ENCODE assay signal across 9 cellular contexts in the genomic region with DNA sequence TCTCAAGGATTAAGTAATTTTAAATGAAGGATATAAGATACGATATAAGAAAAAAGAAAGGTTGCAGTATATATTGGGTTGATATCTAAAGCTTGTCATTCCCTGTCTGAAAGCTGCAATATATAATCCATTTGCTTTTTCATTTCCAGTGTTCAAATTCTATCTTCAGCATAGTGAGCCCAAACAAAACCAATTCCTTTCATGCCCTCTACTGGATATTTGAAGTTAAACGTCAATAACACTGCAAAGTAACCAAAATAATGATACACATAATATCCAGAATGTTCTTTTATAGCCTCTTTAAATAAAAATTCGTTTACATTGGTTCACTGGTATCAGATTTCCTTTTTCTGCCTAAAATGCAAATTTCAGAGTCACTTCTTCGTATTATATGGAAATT.
DNase-seq lines count a peak whose midpoint lies in the region; TF ChIP-seq lines count a peak whose summit lies in the region.
"Had no signal": no experiment of that assay in that cellular context is flagged by ENCODE, and none has a peak within 500 bp of the region (broad histone marks: within the 10 kb centered on the region; RNA-seq: fewer than 3 reads in every experiment).

No MANE protein-coding gene starts in this region.

- H3K27ac ChIP-seq in effector memory CD4-positive, alpha-beta T cell (ENCODE audit: insufficient read depth, low read length, poor library complexity, severe bottlenecking), result no peak overlapping the region

- no peaks in the 10 kb centered on the region for H3K9me3 ChIP-seq in HAP-1
- H3K9me3 ChIP-seq in effector memory CD4-positive, alpha-beta T cell (ENCODE audit: control insufficient read depth, low read length), result no peaks in the 10 kb centered on the region

- no peak overlapping the region for H3K4me3 ChIP-seq in LNCaP clone FGC (ENCODE audit: low read depth, low read length)
- no peak overlapping the region for H3K4me3 ChIP-seq in astrocyte of the spinal cord (ENCODE audit: low read depth, low read length)
- no peak overlapping the region for H3K4me3 ChIP-seq in HAP-1
- no peak overlapping the region for H3K4me3 ChIP-seq in effector memory CD4-positive, alpha-beta T cell (ENCODE audit: insufficient read depth, low read depth, low read length, poor library complexity, severe bottlenecking)

- H3K4me1 ChIP-seq in HAP-1, result no peaks in the 10 kb centered on the region
- H3K4me1 ChIP-seq in effector memory CD4-positive, alpha-beta T cell (ENCODE audit: control insufficient read depth, insufficient read depth, low read length, poor library complexity, severe bottlenecking), result no peaks in the 10 kb centered on the region

- DNase-seq in EH (ENCODE audit: low read depth), result peak; percentile 48
- DNase-seq in LNCaP clone FGC (ENCODE audit: low read depth), result no peak
- peak; percentile 35 for DNase-seq in astrocyte of the spinal cord (ENCODE audit: low read depth, low spot score)
- peak; percentile 32 for DNase-seq in midbrain (lab: John Stamatoyannopoulos, UW)
- no peak for DNase-seq in activated T-cell treated with anti-CD3 and anti-CD28 coated beads, Interleukin-2, amount 50 U/mL, for 1 hour
- DNase-seq in HAP-1 (ENCODE audit: low spot score in 2 of 2), result no peak
- DNase-seq in activated gamma-delta T cell treated with Interleukin-2 at 50 U/mL for 16 hours, result no peak
- no peak for DNase-seq in effector memory CD4-positive, alpha-beta T cell
- DNase-seq: activated CD4-positive, CD25-positive, alpha-beta regulatory T cell treated with anti-CD3 and anti-CD28 coated beads, Interleukin-2, amount 50 U/mL, for 72 hours had no signal

- peaks cover 3% of the 10 kb centered on the region; the same call in 1 of the 2 replicates for H3K27me3 ChIP-seq in HAP-1 (ENCODE audit: low read depth)
- H3K27me3 ChIP-seq in effector memory CD4-positive, alpha-beta T cell (replicated peaks; ENCODE audit: control insufficient read depth, insufficient read depth, low read length, poor library complexity, severe bottlenecking), result no peaks in the 10 kb centered on the region

- in situ Hi-C loops in astrocyte of the spinal cord (cut with HindIII; ENCODE audit: low sequenced_read_pairs), result no loop called here
- in situ Hi-C loops in HAP-1 (cut with MboI; ENCODE audit: low sequenced_read_pairs), result no loop called here

- TF ChIP-seq CTCF in LNCaP clone FGC (IDR thresholded peaks at IDR 0.05; ENCODE audit: control insufficient read depth, extremely low read depth, insufficient read depth) (peak; percentile 61), astrocyte of the spinal cord (IDR thresholded peaks at IDR 0.05; ENCODE audit: low read depth, low read length) (peak; percentile 29)

- H3K36me3 ChIP-seq in HAP-1 (replicated peaks), result no peaks in the 10 kb centered on the region
- H3K36me3 ChIP-seq in effector memory CD4-positive, alpha-beta T cell (ENCODE audit: control insufficient read depth, insufficient read depth, low read length), result no peaks in the 10 kb centered on the region

Comparison
In these comparisons a context has a peak if more than half of its experiments do, and no peak if none do; other contexts are left out.
1. DNase-seq: peak in EH (single experiment), astrocyte of the spinal cord (single experiment) and midbrain (single experiment); none in LNCaP clone FGC (single experiment), activated T-cell treated with anti-CD3 and anti-CD28 coated beads, Interleukin-2, amount 50 U/mL, for 1 hour (single experiment), HAP-1 (0 of 2), activated gamma-delta T cell treated with Interleukin-2 at 50 U/mL for 16 hours (single experiment) and effector memory CD4-positive, alpha-beta T cell (0 of 3).